Comparison of ENCODE assay signal across 23 cellular contexts in the genomic region with DNA sequence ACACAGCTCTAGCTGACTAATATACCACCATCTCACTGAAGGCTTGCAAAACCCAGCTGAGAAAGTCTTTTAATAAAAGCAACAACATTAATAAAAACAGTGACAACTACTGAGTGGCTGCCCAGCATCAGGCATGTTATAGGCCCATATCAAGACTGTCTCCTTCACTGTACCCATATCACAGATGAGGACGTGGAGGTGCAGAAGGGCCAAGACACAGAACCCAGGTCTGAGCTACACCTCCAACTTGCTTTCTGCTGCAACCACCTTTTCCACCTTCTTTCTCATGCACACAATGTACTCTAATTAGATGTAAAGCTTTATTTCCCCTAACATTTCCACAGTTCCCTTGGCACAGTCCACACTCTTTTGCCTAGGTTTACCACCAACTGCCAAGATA. TPM values are rescaled to one million over a fixed set of nuclear protein-coding genes. Genes with fewer than 3 reads are reported as not detected.
DNase-seq lines count a peak whose midpoint lies in the region; ATAC-seq and TF ChIP-seq lines count a peak whose summit lies in the region.
"Had no signal": no experiment of that assay in that cellular context is flagged by ENCODE, and none has a peak within 500 bp of the region (broad histone marks: within the 10 kb centered on the region; RNA-seq: fewer than 3 reads in every experiment).

No MANE protein-coding gene starts in this region.

- DNase-seq in MCF 10A (ENCODE audit: unreplicated experiment) (no peak), mammary epithelial cell (no peak), D341Med (ENCODE audit: low spot score) (peak; percentile 12), SK-N-SH (no peak), ovary (no peak)
- no peak for DNase-seq in activated CD8-positive, alpha-beta T cell treated with anti-CD3 and anti-CD28 coated beads, Interleukin-2, amount 10 ng/mL, durations not matched to agents 7 days and 5 days
- DNase-seq in naive thymus-derived CD8-positive, alpha-beta T cell, result no peak
- DNase-seq: CD8-positive, alpha-beta T cell; DMS153; H7; HFFc6; NCI-H1105 treated with DMSO at 0.1 percent for 48 hours; NCI-H2029 treated with DMSO at 0.1 percent for 48 hours; NCI-H226; NCI-H510A treated with DMSO at 0.1 percent for 48 hours; NCI-H748 treated with DMSO at 0.1 percent for 48 hours; SHP77 treated with DMSO at 0.1 percent for 48 hours had no signal

- H3K4me1 ChIP-seq in mammary epithelial cell (ENCODE audit: insufficient read depth, low read length) (no peaks in the 10 kb centered on the region), SK-N-SH (ENCODE audit: control insufficient read depth in 1 of 2, insufficient read depth in 2 of 2, low read depth in 1 of 2, low read length in 1 of 2) (no peaks in the 10 kb centered on the region), ovary (ENCODE audit: insufficient read depth) (no peaks in the 10 kb centered on the region)
- H3K4me1 ChIP-seq: A549 had no signal

- H3K36me3 ChIP-seq in mammary epithelial cell (ENCODE audit: insufficient read depth, low read length), result peaks cover 16% of the 10 kb centered on the region
- H3K36me3 ChIP-seq in SK-N-SH (replicated peaks in 1 of 2; ENCODE audit: control insufficient read depth in 1 of 2, insufficient read depth in 2 of 2, low read length in 1 of 2), result peaks cover 16 to 48% of the 10 kb centered on the region in 2 experiments
- H3K36me3 ChIP-seq in ovary, result no peaks in the 10 kb centered on the region

- H3K9ac ChIP-seq in mammary epithelial cell (ENCODE audit: insufficient read depth, low read length), result no peak overlapping the region
- no peak overlapping the region for H3K9ac ChIP-seq in SK-N-SH
- H3K9ac ChIP-seq: KMS-11 had no signal

- no peak overlapping the region for H3K4me3 ChIP-seq in mammary epithelial cell (replicated peaks in 1 of 3; ENCODE audit: insufficient read depth in 1 of 3, low read depth in 2 of 3, low read length in 3 of 3)
- H3K4me3 ChIP-seq in SK-N-SH (ENCODE audit: low read depth in 2 of 2, low read length in 1 of 2), result no peak overlapping the region
- H3K4me3 ChIP-seq in ovary, result no peak overlapping the region
- H3K4me3 ChIP-seq: A549 had no signal

- TF ChIP-seq EP300 in SK-N-SH (IDR thresholded peaks at IDR 0.05; ENCODE audit: borderline replicate concordance in 1 of 2, low read depth in 1 of 2, low read length in 1 of 2) (no peak), ovary (IDR thresholded peaks at IDR 0.05) (no peak)

- no peaks in the 10 kb centered on the region for H3K9me3 ChIP-seq in mammary epithelial cell (replicated peaks; ENCODE audit: insufficient read depth, low read length)
- no peaks in the 10 kb centered on the region for H3K9me3 ChIP-seq in SK-N-SH
- no peaks in the 10 kb centered on the region for H3K9me3 ChIP-seq in ovary
- H3K9me3 ChIP-seq: A549 had no signal

- H4K20me1 ChIP-seq in mammary epithelial cell (ENCODE audit: insufficient read depth, low read length) (no peaks in the 10 kb centered on the region), SK-N-SH (ENCODE audit: insufficient read depth) (peaks cover 8% of the 10 kb centered on the region)

- no peaks in the 10 kb centered on the region for H3K27me3 ChIP-seq in mammary epithelial cell (ENCODE audit: insufficient read depth, low read length)
- H3K27me3 ChIP-seq in SK-N-SH (ENCODE audit: insufficient read depth), result no peaks in the 10 kb centered on the region
- H3K27me3 ChIP-seq in ovary, result no peaks in the 10 kb centered on the region

- H3K9me3 Mint-ChIP-seq in MCF 10A (ENCODE audit: unreplicated experiment), result no peaks in the 10 kb centered on the region
- H3K9me3 Mint-ChIP-seq in activated CD8-positive, alpha-beta T cell treated with anti-CD3 and anti-CD28 coated beads, Interleukin-2, amount 10 ng/mL, durations not matched to agents 7 days and 5 days (ENCODE audit: insufficient read depth), result no peaks in the 10 kb centered on the region
- no peaks in the 10 kb centered on the region for H3K9me3 Mint-ChIP-seq in naive thymus-derived CD8-positive, alpha-beta T cell
- H3K9me3 Mint-ChIP-seq: CD8-positive, alpha-beta T cell; HFFc6 had no signal

- no peak for TF ChIP-seq POLR2A in ovary (IDR thresholded peaks at IDR 0.05)

- no peaks in the 10 kb centered on the region for H3K27me3 Mint-ChIP-seq in MCF 10A (ENCODE audit: insufficient read depth, unreplicated experiment)
- H3K27me3 Mint-ChIP-seq in activated CD8-positive, alpha-beta T cell treated with anti-CD3 and anti-CD28 coated beads, Interleukin-2, amount 10 ng/mL, durations not matched to agents 7 days and 5 days (ENCODE audit: low read depth), result no peaks in the 10 kb centered on the region
- no peaks in the 10 kb centered on the region for H3K27me3 Mint-ChIP-seq in naive thymus-derived CD8-positive, alpha-beta T cell
- H3K27me3 Mint-ChIP-seq: B cell had no signal

- POLR2A ChIA-PET in MCF 10A (lab: Yijun Ruan, JAX), result interaction anchor here (1.2 to 3.6 kb wide), 2 partner anchors 11 to 66 kb away, joined by 3 to 19 read pairs; partner anchors contain the start of genes MED26 and SLC35E1
- POLR2A ChIA-PET in activated CD8-positive, alpha-beta T cell treated with anti-CD3 and anti-CD28 coated beads, Interleukin-2, amount 10 ng/mL, durations not matched to agents 7 days and 5 days (lab: Charles Lee), result interaction anchor here (0.9 to 1.6 kb wide), 2 partner anchors 10 to 19 kb away, joined by 3 read pairs; partner anchors contain the start of gene MED26
- POLR2A ChIA-PET in naive thymus-derived CD8-positive, alpha-beta T cell (lab: Charles Lee), result interaction anchor here (0.7 to 1.1 kb wide), 3 partner anchors 10 to 521 kb away, joined by 3 to 4 read pairs (median 3); partner anchors contain the start of gene MED26
- POLR2A ChIA-PET in SK-N-SH (lab: Yijun Ruan, JAX), result interaction anchor here (1.4 kb wide), 1 partner anchor 18 kb away, joined by 3 read pairs; no protein-coding TSS in a partner anchor

- ATAC-seq in activated CD8-positive, alpha-beta T cell treated with anti-CD3 and anti-CD28 coated beads, Interleukin-2, amount 10 ng/mL, durations not matched to agents 7 days and 5 days, result no peak
- ATAC-seq in naive thymus-derived CD8-positive, alpha-beta T cell, result no peak
- no peak for ATAC-seq in GM21825 (IDR thresholded peaks at IDR 0.05; ENCODE audit: unreplicated experiment)
- ATAC-seq: A549; CD8-positive, alpha-beta T cell had no signal

- CTCF ChIA-PET in MCF 10A (lab: Yijun Ruan, JAX) (interaction anchor here (1.5 kb wide), 1 partner anchor 9 kb away, joined by 4 read pairs; no protein-coding TSS in a partner anchor), mammary epithelial cell (lab: Charles Lee; ENCODE audit: low non-redundant PET) (no interaction called here), SK-N-SH (lab: Yijun Ruan, JAX) (interaction anchor here (0.6 kb wide), 1 partner anchor 226 kb away, joined by 3 read pairs; no protein-coding TSS in a partner anchor)
- CTCF ChIA-PET in activated CD8-positive, alpha-beta T cell treated with anti-CD3 and anti-CD28 coated beads, Interleukin-2, amount 10 ng/mL, durations not matched to agents 7 days and 5 days (lab: Charles Lee), result no interaction called here

- H3K79me2 ChIP-seq in mammary epithelial cell (ENCODE audit: insufficient read depth, low read length) (peaks cover 71% of the 10 kb centered on the region), SK-N-SH (ENCODE audit: insufficient read depth) (peaks cover 92% of the 10 kb centered on the region)

- BruUV-seq in MCF 10A (replicated peaks; lab: Mats Ljungman, UMichigan) (no TSS peak), mammary epithelial cell (replicated peaks; lab: Mats Ljungman, UMichigan) (no TSS peak)

- H3K36me3 Mint-ChIP-seq in MCF 10A (ENCODE audit: insufficient read depth, unreplicated experiment), result peaks cover 72% of the 10 kb centered on the region
- peaks cover 56% of the 10 kb centered on the region for H3K36me3 Mint-ChIP-seq in activated CD8-positive, alpha-beta T cell treated with anti-CD3 and anti-CD28 coated beads, Interleukin-2, amount 10 ng/mL, durations not matched to agents 7 days and 5 days (ENCODE audit: low read depth)
- H3K36me3 Mint-ChIP-seq in naive thymus-derived CD8-positive, alpha-beta T cell, result peaks cover 0 to 75% (median 8%) of the 10 kb centered on the region in 3 donors

- no peak overlapping the region for H3K4me3 Mint-ChIP-seq in MCF 10A (ENCODE audit: unreplicated experiment)
- H3K4me3 Mint-ChIP-seq in activated CD8-positive, alpha-beta T cell treated with anti-CD3 and anti-CD28 coated beads, Interleukin-2, amount 10 ng/mL, durations not matched to agents 7 days and 5 days, result no peak overlapping the region
- H3K4me3 Mint-ChIP-seq in naive thymus-derived CD8-positive, alpha-beta T cell, result peak overlapping the region in 1 of 10 donors; percentile 29
- H3K4me3 Mint-ChIP-seq: B cell; CD8-positive, alpha-beta T cell; HFFc6 had no signal

- H3K4me2 ChIP-seq in mammary epithelial cell (ENCODE audit: insufficient read depth, low read depth, low read length), result no peak overlapping the region
- no peak overlapping the region for H3K4me2 ChIP-seq in SK-N-SH
- H3K4me2 ChIP-seq: A549, KMS-11 had no signal

- intact Hi-C loops in MCF 10A (cut with micrococcal nuclease), result no loop called here
- intact Hi-C loops in mammary epithelial cell (cut with micrococcal nuclease), result no loop called here
- intact Hi-C loops in ovary (cut with DNase I), result no loop called here

- H3K4me1 Mint-ChIP-seq in MCF 10A (ENCODE audit: insufficient read depth, unreplicated experiment), result no peaks in the 10 kb centered on the region
- H3K4me1 Mint-ChIP-seq in activated CD8-positive, alpha-beta T cell treated with anti-CD3 and anti-CD28 coated beads, Interleukin-2, amount 10 ng/mL, durations not matched to agents 7 days and 5 days (ENCODE audit: low read depth), result peaks cover 9% of the 10 kb centered on the region
- peaks cover 8 to 41% (median 20%) of the 10 kb centered on the region in 4 donors for H3K4me1 Mint-ChIP-seq in naive thymus-derived CD8-positive, alpha-beta T cell

- no peak for TF ChIP-seq CTCF in MCF 10A (IDR thresholded peaks at IDR 0.05; ENCODE audit: unreplicated experiment)
- no peak for TF ChIP-seq CTCF in mammary epithelial cell (conservative IDR thresholded peaks at IDR 0.05 in 1 of 2, IDR thresholded peaks at IDR 0.05 in 1 of 2; ENCODE audit: extremely low read depth in 1 of 2, insufficient read depth in 1 of 2, low read depth in 1 of 2, low read length in 2 of 2)
- no peak for TF ChIP-seq CTCF in SK-N-SH (IDR thresholded peaks at IDR 0.05)
- no peak for TF ChIP-seq CTCF in ovary (IDR thresholded peaks at IDR 0.05)

- dilution Hi-C loops in mammary epithelial cell (cut with HindIII; ENCODE audit: low sequenced_read_pairs), result no loop called here

- in situ Hi-C loops in mammary epithelial cell (cut with MboI; ENCODE audit: low sequenced_read_pairs in 2 of 2), result no loop called here

- no peak overlapping the region for H2AFZ ChIP-seq in mammary epithelial cell (ENCODE audit: low read depth, low read length)
- H2AFZ ChIP-seq in SK-N-SH (ENCODE audit: low read depth), result no peak overlapping the region

- peak overlapping the region; percentile 42 for H3K27ac Mint-ChIP-seq in MCF 10A (ENCODE audit: low read depth, unreplicated experiment)
- H3K27ac Mint-ChIP-seq in activated CD8-positive, alpha-beta T cell treated with anti-CD3 and anti-CD28 coated beads, Interleukin-2, amount 10 ng/mL, durations not matched to agents 7 days and 5 days, result peak overlapping the region; percentile 31
- H3K27ac Mint-ChIP-seq in naive thymus-derived CD8-positive, alpha-beta T cell, result peak overlapping the region in 6 of 10 donors; percentile 26 to 67 (median 57)
- H3K27ac Mint-ChIP-seq: B cell; CD8-positive, alpha-beta T cell; HFFc6 had no signal

- 100% methylated on average over 1 of the region's 1 CpG for WGBS in mammary epithelial cell (ENCODE audit: low coverage, missing lambda C conversion rate)
- WGBS in SK-N-SH (ENCODE audit: low lambda C conversion rate), result 89% methylated on average over 1 of the region's 1 CpG
- WGBS in ovary, 3 donors, result 90 to 100% (median 98%) methylated on average over 1 of the region's 1 CpG

- no peak for TF ChIP-seq RAD21 in SK-N-SH (IDR thresholded peaks at IDR 0.05; ENCODE audit: low read length)

- no peaks in the 10 kb centered on the region for H3K9me2 ChIP-seq in SK-N-SH

- H3K27ac ChIP-seq in mammary epithelial cell (ENCODE audit: insufficient read depth, low read depth, low read length) (no peak overlapping the region), SK-N-SH (ENCODE audit: low read depth in 2 of 2, low read length in 1 of 2) (no peak overlapping the region), ovary (no peak overlapping the region)
- H3K27ac ChIP-seq: A549, HL-60, KMS-11, RWPE1 had no signal

- no peaks in the 10 kb centered on the region for H3F3A ChIP-seq in SK-N-SH (replicated peaks; ENCODE audit: insufficient read depth)

RNA-seq across cellular contexts. Expression of gene MED26, which starts 10.7 kb away (rescaled TPM):
- 11.1 and 12.9 TPM in 2 replicates for total RNA-seq in MCF 10A (2022)
- 10 to 100 TPM in 1 of 2 donors, 1 to 10 TPM in 1; 8.8 to 10.9 TPM for total RNA-seq in mammary epithelial cell
- polyA plus RNA-seq in mammary epithelial cell, result 6.4 TPM
- 4.6 TPM for polyA minus RNA-seq in mammary epithelial cell
- total RNA-seq in activated CD8-positive, alpha-beta T cell treated with anti-CD3 and anti-CD28 coated beads, Interleukin-2, amount 10 ng/mL, durations not matched to agents 7 days and 5 days, result 10 to 100 TPM; 17.2 to 17.4 TPM
- total RNA-seq in naive thymus-derived CD8-positive, alpha-beta T cell, result 10 to 100 TPM; 16.5 to 18.5 TPM
- polyA plus RNA-seq in naive thymus-derived CD8-positive, alpha-beta T cell, result 1 to 10 TPM; 2.7 to 3.9 (median 3.1) TPM
- 3.5 and 3.8 TPM in 2 replicates for polyA plus RNA-seq in SK-N-SH (2012; rRNA removed)
- 2.1 and 3.1 TPM in 2 replicates for polyA plus RNA-seq in SK-N-SH (2012; cell fraction: cytosol; rRNA removed)
- polyA plus RNA-seq in SK-N-SH (2012; cell fraction: nucleus; rRNA removed), result 8.0 and 8.6 TPM in 2 replicates
- total RNA-seq in ovary, result 10 to 100 TPM; 10.3 to 13.2 (median 11.6) TPM
- polyA plus RNA-seq in ovary, result 1 to 10 TPM; 3.0 to 7.3 TPM

RNA-seq across cellular contexts. Expression of gene SMIM7, which starts 21.3 kb away (rescaled TPM):
- total RNA-seq in MCF 10A (2022) (69.3 and 81.8 TPM in 2 replicates), mammary epithelial cell (10 to 100 TPM; 44.5 to 56.3 TPM), ovary (100 to 1,000 TPM in 1 of 7 donors, 10 to 100 TPM in 6; 59.1 to 109 (median 71.8) TPM)
- polyA plus RNA-seq in mammary epithelial cell (55.8 TPM), SK-N-SH (2012; rRNA removed) (74.2 and 79.9 TPM in 2 replicates), ovary (100 to 1,000 TPM in 1 of 2 donors, 10 to 100 TPM in 1; 87.5 to 123 TPM)
- polyA minus RNA-seq in mammary epithelial cell, result 48.3 TPM
- total RNA-seq in activated CD8-positive, alpha-beta T cell treated with anti-CD3 and anti-CD28 coated beads, Interleukin-2, amount 10 ng/mL, durations not matched to agents 7 days and 5 days, result 10 to 100 TPM; 51.5 to 53.5 TPM
- total RNA-seq in naive thymus-derived CD8-positive, alpha-beta T cell, result 100 to 1,000 TPM; 102 to 104 TPM
- polyA plus RNA-seq in naive thymus-derived CD8-positive, alpha-beta T cell, result 10 to 100 TPM; 52.7 to 76.5 (median 63.9) TPM
- polyA plus RNA-seq in SK-N-SH (2012; cell fraction: cytosol; rRNA removed), result 86.6 and 101 TPM in 2 replicates
- 67.7 and 70.5 TPM in 2 replicates for polyA plus RNA-seq in SK-N-SH (2012; cell fraction: nucleus; rRNA removed)

RNA-seq across cellular contexts. Expression of gene TMEM38A, which starts 22.3 kb away (rescaled TPM):
- total RNA-seq in MCF 10A (2022) (2.1 and 4.5 TPM in 2 replicates), mammary epithelial cell (1 to 10 TPM; 3.5 to 6.3 TPM), ovary (1 to 10 TPM in 6 of 7 donors, under 1 TPM in 1; 0.83 to 7.5 (median 3.9) TPM)
- polyA plus RNA-seq in mammary epithelial cell (4.1 TPM), SK-N-SH (2012; rRNA removed) (3.3 and 4.3 TPM in 2 replicates), ovary (1 to 10 TPM; 2.2 to 3.1 TPM)
- polyA minus RNA-seq in mammary epithelial cell, result 5.0 TPM
- total RNA-seq in activated CD8-positive, alpha-beta T cell treated with anti-CD3 and anti-CD28 coated beads, Interleukin-2, amount 10 ng/mL, durations not matched to agents 7 days and 5 days, result under 1 TPM; 0.60 to 0.87 TPM
- 1 to 10 TPM; 1.5 to 2.5 TPM for total RNA-seq in naive thymus-derived CD8-positive, alpha-beta T cell
- polyA plus RNA-seq in naive thymus-derived CD8-positive, alpha-beta T cell, result under 1 TPM in 2 of 3 donors, not detected in 1; 0.22 to 0.28 TPM
- 2.6 and 4.0 TPM in 2 replicates for polyA plus RNA-seq in SK-N-SH (2012; cell fraction: cytosol; rRNA removed)
- polyA plus RNA-seq in SK-N-SH (2012; cell fraction: nucleus; rRNA removed), result 5.4 and 6.9 TPM in 2 replicates

Comparison
In these comparisons a context has a peak if more than half of its experiments do, and no peak if none do; other contexts are left out.
1. CTCF ChIA-PET loops: an anchor here in MCF 10A (1.5 kb wide) and SK-N-SH (0.6 kb wide); none called in mammary epithelial cell and activated CD8-positive, alpha-beta T cell treated with anti-CD3 and anti-CD28 coated beads, Interleukin-2, amount 10 ng/mL, durations not matched to agents 7 days and 5 days.